27 cellular contexts compared by ENCODE assay signal in the genomic region with DNA sequence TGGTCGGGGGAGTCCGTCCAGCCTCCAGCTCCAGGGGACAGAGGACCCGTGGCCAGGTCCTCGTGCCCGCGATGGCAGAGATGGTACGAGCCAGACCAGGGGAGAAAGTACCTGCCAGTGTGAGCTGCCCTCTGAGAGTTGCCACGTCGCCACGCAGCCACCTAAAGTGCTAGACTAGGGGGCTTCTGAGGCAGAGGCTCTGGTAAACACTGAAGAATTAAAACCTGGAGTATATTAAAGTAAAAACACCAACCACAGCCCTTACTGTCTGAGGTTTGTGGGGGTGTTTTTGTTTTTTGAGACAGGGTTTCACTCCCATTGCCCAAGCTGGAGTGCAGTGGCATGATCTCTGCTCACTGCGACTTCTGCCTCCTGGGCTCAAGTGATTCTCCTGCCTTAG.
"Had no signal": no experiment of that assay in that cellular context is flagged by ENCODE, and none has a peak within 500 bp of the region (broad histone marks: within the 10 kb centered on the region; RNA-seq: fewer than 3 reads in every experiment).

No MANE protein-coding gene starts in this region.

- H3K9me3 ChIP-seq: ascending aorta, breast epithelium, SJSA1, SK-N-SH had no signal

- H3K36me3 Mint-ChIP-seq: activated naive CD4-positive, alpha-beta T cell treated with anti-CD3 and anti-CD28 coated beads, Interleukin-2, amount 50 U/mL, for 24 hours; activated naive CD8-positive, alpha-beta T cell treated with anti-CD3 and anti-CD28 coated beads, Interleukin-2, amount 10 ng/mL, durations not matched to agents 7 days and 5 days had no signal

- H3K27ac ChIP-seq: ascending aorta, breast epithelium, PC-9, SJSA1 had no signal

- H3K4me3 Mint-ChIP-seq: activated CD4-positive, alpha-beta T cell treated with anti-CD3 and anti-CD28 coated beads, Interleukin-2, amount 10 ng/mL, durations not matched to agents 7 days and 5 days; activated naive CD4-positive, alpha-beta T cell treated with anti-CD3 and anti-CD28 coated beads, Interleukin-2, amount 50 U/mL, for 24 hours; activated naive CD8-positive, alpha-beta T cell treated with anti-CD3 and anti-CD28 coated beads, Interleukin-2, amount 10 ng/mL, durations not matched to agents 7 days and 5 days; activated T-cell treated with anti-CD3 and anti-CD28 coated beads, Interleukin-2, amount 50 U/mL, for 24 hours; T-helper 1 cell treated with Interleukin-12 subunit alpha and Interleukin-12 subunit beta and Interleukin-4 antibody, amounts not matched to agents 30 μg/mL and 1 μg/mL, for 36 hours; T-helper 2 cell treated with Interferon-gamma antibody and Interleukin-4, amounts not matched to agents 5 μg/mL and 100 μg/mL, for 36 hours had no signal

- DNase-seq: activated CD4-positive, alpha-beta T cell treated with anti-CD3 and anti-CD28 coated beads, Interleukin-2, amount 10 ng/mL, durations not matched to agents 7 days and 5 days; activated CD4-positive, alpha-beta T cell treated with anti-CD3 and anti-CD28 coated beads, Interleukin-2, amount 50 U/mL, for 48 hours; activated CD8-positive, alpha-beta memory T cell treated with anti-CD3 and anti-CD28 coated beads for 24 hours; activated gamma-delta T cell; activated naive CD4-positive, alpha-beta T cell treated with Interleukin-2 at 50 U/mL for 16 hours; activated naive CD8-positive, alpha-beta T cell treated with anti-CD3 and anti-CD28 coated beads, Interleukin-2, amount 10 ng/mL, durations not matched to agents 7 days and 5 days; activated T-cell treated with anti-CD3 and anti-CD28 coated beads, Interleukin-2, amount 50 U/mL, for 24 hours; amygdala; Karpas-422; KBM-7; NCI-H1048; NCI-H1105 treated with DMSO at 0.1 percent for 48 hours; NCI-H1436; NCI-H1694 treated with DMSO at 0.1 percent for 48 hours; NCI-H2029; NCI-H345; NCI-H524 treated with DMSO at 0.1 percent for 48 hours; PC-9; SHP77 treated with DMSO at 0.1 percent for 48 hours had no signal

- H3K4me2 ChIP-seq: PC-9, SK-N-SH had no signal

- H3K4me1 Mint-ChIP-seq: activated naive CD4-positive, alpha-beta T cell treated with anti-CD3 and anti-CD28 coated beads, Interleukin-2, amount 50 U/mL, for 24 hours had no signal

- H3K9ac ChIP-seq: SK-N-SH had no signal

- H3K27me3 ChIP-seq: ascending aorta, breast epithelium, SJSA1 had no signal

- H3K4me1 ChIP-seq: breast epithelium, SJSA1 had no signal

- H3K9me3 Mint-ChIP-seq: activated naive CD4-positive, alpha-beta T cell treated with anti-CD3 and anti-CD28 coated beads, Interleukin-2, amount 50 U/mL, for 24 hours; activated T-cell treated with anti-CD3 and anti-CD28 coated beads, Interleukin-2, amount 50 U/mL, for 24 hours had no signal

- H3K4me3 ChIP-seq: ascending aorta, breast epithelium, PC-9, SJSA1 had no signal

- H3K27me3 Mint-ChIP-seq: activated CD4-positive, alpha-beta T cell treated with anti-CD3 and anti-CD28 coated beads, Interleukin-2, amount 10 ng/mL, durations not matched to agents 7 days and 5 days; activated naive CD8-positive, alpha-beta T cell treated with anti-CD3 and anti-CD28 coated beads, Interleukin-2, amount 10 ng/mL, durations not matched to agents 7 days and 5 days; activated T-cell treated with anti-CD3 and anti-CD28 coated beads, Interleukin-2, amount 50 U/mL, for 24 hours had no signal

- H3K27ac Mint-ChIP-seq: activated CD4-positive, alpha-beta T cell treated with anti-CD3 and anti-CD28 coated beads, Interleukin-2, amount 10 ng/mL, durations not matched to agents 7 days and 5 days; activated naive CD4-positive, alpha-beta T cell treated with anti-CD3 and anti-CD28 coated beads, Interleukin-2, amount 50 U/mL, for 24 hours; activated naive CD8-positive, alpha-beta T cell treated with anti-CD3 and anti-CD28 coated beads, Interleukin-2, amount 10 ng/mL, durations not matched to agents 7 days and 5 days; activated T-cell treated with anti-CD3 and anti-CD28 coated beads, Interleukin-2, amount 50 U/mL, for 24 hours; activated T-helper 2 cell treated with anti-CD3 and anti-CD28 coated beads, Interferon-gamma antibody, Interleukin-2, Interleukin-4, amounts not matched to agents 10 μg/mL and 5 μg/mL and 100 μg/mL, durations not matched to agents 14 hours and 24 hours and 36 hours; T-helper 1 cell treated with Interleukin-12 subunit alpha and Interleukin-12 subunit beta and Interleukin-4 antibody, amounts not matched to agents 30 μg/mL and 1 μg/mL, for 36 hours; T-helper 2 cell treated with Interferon-gamma antibody and Interleukin-4, amounts not matched to agents 5 μg/mL and 100 μg/mL, for 36 hours had no signal

- H2AFZ ChIP-seq: PC-9 had no signal

- H3K36me3 ChIP-seq: ascending aorta, breast epithelium, SJSA1 had no signal
